7 cellular contexts compared by ENCODE assay signal in the genomic region with DNA sequence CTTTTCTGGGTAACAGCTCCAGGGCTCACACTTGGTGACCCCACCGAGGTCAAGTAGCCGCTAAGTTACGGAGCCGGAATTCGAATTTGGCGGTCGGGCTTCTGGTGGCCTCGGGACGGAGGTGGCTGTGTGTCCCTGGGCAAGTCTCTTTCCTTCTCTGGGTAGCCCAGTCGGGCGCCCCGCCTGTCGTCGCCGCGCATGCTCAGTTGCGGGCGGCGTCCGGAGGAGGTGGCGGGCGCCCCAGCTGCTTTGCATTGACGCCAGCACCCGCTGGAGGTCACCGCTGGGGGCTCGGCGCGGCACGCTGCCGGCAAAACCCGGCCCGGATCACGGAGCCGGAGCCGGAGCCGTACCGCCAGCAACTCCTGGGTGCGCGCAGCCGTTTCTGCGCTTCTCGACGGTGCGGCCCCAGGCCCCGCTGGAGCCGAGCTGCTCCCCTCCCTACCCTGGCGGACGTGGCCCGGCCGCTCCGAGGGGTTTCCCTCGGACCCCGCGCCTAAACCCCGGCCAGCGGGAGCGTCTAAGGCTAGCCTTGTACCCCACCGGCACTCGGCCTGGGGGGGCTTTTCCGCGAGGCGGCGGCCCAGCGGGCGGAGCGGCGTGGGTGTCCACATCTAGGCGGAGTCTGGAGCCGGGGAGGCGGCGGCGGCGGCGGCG. TPM values are rescaled to one million over a fixed set of nuclear protein-coding genes. Genes with fewer than 3 reads are reported as not detected.
DNase-seq lines count a peak whose midpoint lies in the region; ATAC-seq and TF ChIP-seq lines count a peak whose summit lies in the region.

No MANE protein-coding gene starts in this region.

- H3K4me3 Mint-ChIP-seq in T-helper 1 cell treated with Interleukin-12 subunit alpha and Interleukin-12 subunit beta and Interleukin-4 antibody, amounts not matched to agents 30 μg/mL and 1 μg/mL, for 36 hours: peak overlapping the region; percentile 85

- peak overlapping the region; percentile 94 to 98 for H3K4me3 ChIP-seq in ascending aorta

- no peaks in the 10 kb centered on the region for H3K9me3 Mint-ChIP-seq in T-helper 1 cell treated with Interleukin-12 subunit alpha and Interleukin-12 subunit beta and Interleukin-4 antibody, amounts not matched to agents 30 μg/mL and 1 μg/mL, for 36 hours

- intact Hi-C loops in ascending aorta (cut with DNase I): loop anchor here (1.0 to 5.0 kb wide), 6 partner anchors 11 to 380 kb away; a partner anchor contains a TSS

- no peaks in the 10 kb centered on the region for H3K9me3 ChIP-seq in ascending aorta

- H3K27ac ChIP-seq in ascending aorta: peak overlapping the region; percentile 92 to 94

- H3K36me3 Mint-ChIP-seq in T-helper 1 cell treated with Interleukin-12 subunit alpha and Interleukin-12 subunit beta and Interleukin-4 antibody, amounts not matched to agents 30 μg/mL and 1 μg/mL, for 36 hours (ENCODE audit: low read depth): no peaks in the 10 kb centered on the region

- peak; percentile 26 for TF ChIP-seq POLR2A in GM15510 (IDR thresholded peaks at IDR 0.05; ENCODE audit: borderline replicate concordance, extremely low read depth, insufficient read length)

- H3K27me3 Mint-ChIP-seq in T-helper 1 cell treated with Interleukin-12 subunit alpha and Interleukin-12 subunit beta and Interleukin-4 antibody, amounts not matched to agents 30 μg/mL and 1 μg/mL, for 36 hours (ENCODE audit: low read depth): peaks cover 20% of the 10 kb centered on the region

- no peaks in the 10 kb centered on the region for H3K36me3 ChIP-seq in ascending aorta

- peak; percentile 62 for ATAC-seq in HG02870 (IDR thresholded peaks at IDR 0.05; ENCODE audit: unreplicated experiment)

- H3K27ac Mint-ChIP-seq in T-helper 1 cell treated with Interleukin-12 subunit alpha and Interleukin-12 subunit beta and Interleukin-4 antibody, amounts not matched to agents 30 μg/mL and 1 μg/mL, for 36 hours: peak overlapping the region; percentile 92

- peak; percentile 86 for DNase-seq in NCI-H146 (lab: John Stamatoyannopoulos, UW)
- DNase-seq in ascending aorta (ENCODE audit: low spot score in 2 of 2): peak; percentile 80 to 96
- peak; percentile 83 to 93 for DNase-seq in hippocampal formation (lab: John Stamatoyannopoulos, UW)
- DNase-seq in retina: peak; percentile 99

- peaks cover 0 to 6% of the 10 kb centered on the region in 2 donors for H3K4me1 ChIP-seq in ascending aorta

- H3K4me1 Mint-ChIP-seq in T-helper 1 cell treated with Interleukin-12 subunit alpha and Interleukin-12 subunit beta and Interleukin-4 antibody, amounts not matched to agents 30 μg/mL and 1 μg/mL, for 36 hours (ENCODE audit: low read depth): peaks cover 29% of the 10 kb centered on the region

- TF ChIP-seq CTCF in ascending aorta (IDR thresholded peaks at IDR 0.05): peak; percentile 35 to 69 (median 38)

- H3K27me3 ChIP-seq in ascending aorta: no peaks in the 10 kb centered on the region

RNA-seq across cellular contexts. Expression of a gene that starts 0.5 kb away (rescaled TPM):
- 22.9 TPM for total RNA-seq in ascending aorta

Comparison
In these comparisons a context has a peak if more than half of its experiments do, and no peak if none do; other contexts are left out.
1. Peak in every context shown above with its lines: DNase-seq, ATAC-seq, H3K4me3 ChIP-seq and H3K27ac ChIP-seq.